8 cellular contexts compared by ENCODE assay signal in the genomic region with DNA sequence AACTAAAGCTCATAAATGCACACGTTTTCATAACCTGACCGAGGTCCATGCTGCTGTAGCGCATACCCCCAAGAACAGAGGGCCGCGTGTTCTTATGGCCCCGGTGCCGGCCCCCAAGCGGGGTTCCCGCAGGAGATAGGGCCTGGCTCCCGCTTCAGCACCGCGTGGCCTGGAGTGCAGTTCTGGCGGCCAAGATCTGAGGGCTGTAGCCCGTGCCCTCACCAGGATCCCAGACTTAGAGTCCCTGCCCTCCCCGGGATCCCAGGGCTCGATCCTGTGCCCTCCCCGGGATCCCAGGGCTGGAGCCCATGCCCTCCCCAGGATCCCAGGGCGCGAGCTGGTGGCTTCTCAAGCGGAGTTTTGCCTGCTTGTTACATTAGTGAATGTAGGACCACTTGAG. TPM values are rescaled to one million over a fixed set of nuclear protein-coding genes. Genes with fewer than 3 reads are reported as not detected.
DNase-seq lines count a peak whose midpoint lies in the region; ATAC-seq and TF ChIP-seq lines count a peak whose summit lies in the region.

No MANE protein-coding gene starts in this region.

- peaks cover 13 to 29% (median 25%) of the 10 kb centered on the region in 3 donors for H3K27me3 Mint-ChIP-seq in CD14-positive monocyte (ENCODE audit: low read depth in 3 of 3)
- peaks cover 2% of the 10 kb centered on the region for H3K27me3 Mint-ChIP-seq in chondrocyte (ENCODE audit: low read depth)

- H3K9me3 ChIP-seq in Karpas-422 (ENCODE audit: low read length) (no peaks in the 10 kb centered on the region), muscle layer of duodenum (ENCODE audit: control insufficient read depth in 1 of 2, low read length in 2 of 2) (no peaks in the 10 kb centered on the region)

- intact Hi-C loops in CD14-positive monocyte (cut with micrococcal nuclease) = loop anchor here (1.0 to 10.0 kb wide), 4 partner anchors 27 to 284 kb away; a partner anchor contains a TSS

- no peak for DNase-seq in CD14-positive monocyte (ENCODE audit: low spot score)
- DNase-seq in Karpas-422 = peak; percentile 53
- no peak for DNase-seq in chondrocyte (ENCODE audit: low spot score)
- DNase-seq in hepatic stellate cell (ENCODE audit: low spot score) = no peak
- DNase-seq in NCI-H187 (lab: John Stamatoyannopoulos, UW) = no peak
- DNase-seq in DMS153 (lab: John Stamatoyannopoulos, UW) = no peak

- ATAC-seq in HG03520 (IDR thresholded peaks at IDR 0.05; ENCODE audit: unreplicated experiment) = no peak

- H3K27me3 ChIP-seq in Karpas-422 (ENCODE audit: low read length) (no peaks in the 10 kb centered on the region), muscle layer of duodenum (ENCODE audit: low read depth, low read length) (no peaks in the 10 kb centered on the region)

- H3K4me3 ChIP-seq in Karpas-422 (ENCODE audit: low read length) (peak overlapping the region; percentile 84), muscle layer of duodenum (ENCODE audit: low read depth in 1 of 2, low read length in 2 of 2) (peak overlapping the region; percentile 79 to 92)

- peak overlapping the region; percentile 86 for H3K9ac ChIP-seq in Karpas-422 (ENCODE audit: low read length)

- peaks cover 24% of the 10 kb centered on the region for H4K20me1 ChIP-seq in Karpas-422 (ENCODE audit: insufficient read depth, low read depth, low read length)

- H3K27ac ChIP-seq in Karpas-422 (ENCODE audit: low read length) = no peak overlapping the region
- H3K27ac ChIP-seq in muscle layer of duodenum (ENCODE audit: low read length) = peak overlapping the region; percentile 83

- TF ChIP-seq CTCF in CD14-positive monocyte (IDR thresholded peaks at IDR 0.05) (no peak), chondrocyte (IDR thresholded peaks at IDR 0.05) (no peak)

- no peaks in the 10 kb centered on the region for H3K9me3 Mint-ChIP-seq in CD14-positive monocyte
- no peaks in the 10 kb centered on the region for H3K9me3 Mint-ChIP-seq in chondrocyte (ENCODE audit: low read depth)

- H2AFZ ChIP-seq in Karpas-422 (ENCODE audit: low read length) = peak overlapping the region; percentile 94

- H3K4me3 Mint-ChIP-seq in CD14-positive monocyte (peak overlapping the region; percentile 91 to 98), chondrocyte (ENCODE audit: unreplicated experiment) (peak overlapping the region; percentile 91)

- peak overlapping the region; percentile 98 for H3K4me2 ChIP-seq in Karpas-422 (ENCODE audit: low read depth, low read length, poor library complexity, severe bottlenecking)

- peaks cover 39% of the 10 kb centered on the region for H3K4me1 Mint-ChIP-seq in CD14-positive monocyte
- peaks cover 37% of the 10 kb centered on the region for H3K4me1 Mint-ChIP-seq in chondrocyte (ENCODE audit: low read depth)

- H3K36me3 ChIP-seq in Karpas-422 (ENCODE audit: insufficient read depth, low read length) (peaks cover 9% of the 10 kb centered on the region; the same call in 1 of the 2 replicates), muscle layer of duodenum (ENCODE audit: control insufficient read depth in 1 of 2, insufficient read depth in 2 of 2, low read length in 2 of 2) (peaks cover under 1 to 2% of the 10 kb centered on the region in 2 donors)

- H3K4me1 ChIP-seq in Karpas-422 (ENCODE audit: low read length) (peaks cover 25% of the 10 kb centered on the region), muscle layer of duodenum (ENCODE audit: control insufficient read depth in 1 of 2, insufficient read depth in 2 of 2, low read length in 2 of 2) (peaks cover 10 to 24% of the 10 kb centered on the region in 2 donors)

- peaks cover 38% of the 10 kb centered on the region for H3K79me2 ChIP-seq in Karpas-422 (ENCODE audit: low read length)

- peaks cover 10 to 16% of the 10 kb centered on the region in 2 donors for H3K36me3 Mint-ChIP-seq in CD14-positive monocyte
- peaks cover 1% of the 10 kb centered on the region for H3K36me3 Mint-ChIP-seq in chondrocyte (ENCODE audit: low read depth)

- no peaks in the 10 kb centered on the region for H3K9me2 ChIP-seq in Karpas-422 (replicated peaks; ENCODE audit: insufficient read depth, low read length)

- H3K27ac Mint-ChIP-seq in CD14-positive monocyte (peak overlapping the region in 5 of 7 donors; percentile 90 to 96 (median 90)), chondrocyte (ENCODE audit: unreplicated experiment) (peak overlapping the region; percentile 91)

RNA-seq across cellular contexts. Expression of a gene that starts 1.0 kb away (rescaled TPM):
- polyA plus RNA-seq in CD14-positive monocyte = 10 to 100 TPM; 45.4 to 49.6 TPM
- 19.4 and 37.4 TPM in 2 replicates for total RNA-seq in Karpas-422 (2014; rRNA removed; shearing (Covaris generic); ENCODE audit: low replicate concordance)
- 21.8 to 25.8 TPM (median 24.1 TPM) in 3 replicates for total RNA-seq in chondrocyte

RNA-seq across cellular contexts. Expression of a gene that starts 25.7 kb away (rescaled TPM):
- 1 to 10 TPM; 2.0 to 2.6 TPM for polyA plus RNA-seq in CD14-positive monocyte
- total RNA-seq in Karpas-422 (2014; rRNA removed; shearing (Covaris generic); ENCODE audit: low replicate concordance) = 12.8 and 23.4 TPM in 2 replicates
- 18.5 to 18.9 TPM (median 18.8 TPM) in 3 replicates for total RNA-seq in chondrocyte
